In the genomic region with DNA sequence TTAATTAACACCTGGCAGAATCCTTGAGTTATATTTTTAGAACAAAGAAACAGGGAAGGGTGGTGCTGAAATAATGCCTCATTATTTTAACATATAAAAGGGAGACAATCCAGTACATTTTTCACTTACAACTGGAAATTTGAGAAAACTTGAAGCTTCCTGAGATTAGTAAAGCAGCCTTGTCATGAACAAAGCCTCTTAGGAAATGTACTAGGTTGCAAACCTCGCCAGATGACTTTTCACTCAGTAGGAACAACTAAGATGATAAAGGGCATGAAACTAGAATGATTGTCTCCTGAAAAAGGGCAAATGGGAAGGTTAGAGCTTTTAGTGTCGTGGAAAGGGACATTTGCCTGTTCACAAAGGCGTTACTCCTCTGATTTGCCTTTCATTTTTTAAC, we compare ENCODE assay signal across 11 cellular contexts.
DNase-seq lines count a peak whose midpoint lies in the region; ATAC-seq and TF ChIP-seq lines count a peak whose summit lies in the region.
"Had no signal": no experiment of that assay in that cellular context is flagged by ENCODE, and none has a peak within 500 bp of the region (broad histone marks: within the 10 kb centered on the region; RNA-seq: fewer than 3 reads in every experiment).

No MANE protein-coding gene starts in this region.

- peak overlapping the region; percentile 82 for H3K27ac ChIP-seq in SJSA1
- H3K27ac ChIP-seq: parathyroid adenoma had no signal

- DNase-seq in activated CD8-positive, alpha-beta memory T cell treated with anti-CD3 and anti-CD28 coated beads, Interleukin-2, amount 10 ng/mL, durations not matched to agents 7 days and 5 days: no peak
- no peak for DNase-seq in activated CD8-positive, alpha-beta memory T cell treated with anti-CD3 and anti-CD28 coated beads for 24 hours
- DNase-seq in SJSA1 (ENCODE audit: low read depth in 1 of 2, low spot score in 2 of 2) (no peak), fibroblast of the aortic adventitia (ENCODE audit: low read depth) (peak; percentile 14), amygdala (lab: John Stamatoyannopoulos, UW) (no peak), foreskin melanocyte (no peak), NCI-H774 (lab: John Stamatoyannopoulos, UW) (no peak)
- DNase-seq in stimulated activated effector memory CD8-positive, alpha-beta T cell treated with anti-CD3 and anti-CD28 coated beads, Interleukin-12 subunit alpha, Interleukin-12 subunit beta, amount 100 ng/mL, for 72 hours (ENCODE audit: low spot score in 2 of 2): no peak
- DNase-seq: activated gamma-delta T cell had no signal

- no peak overlapping the region for H3K4me3 ChIP-seq in SJSA1
- H3K4me3 ChIP-seq in fibroblast of the aortic adventitia (ENCODE audit: low read depth, low read length): no peak overlapping the region

- CTCF ChIA-PET in activated CD8-positive, alpha-beta memory T cell treated with anti-CD3 and anti-CD28 coated beads, Interleukin-2, amount 10 ng/mL, durations not matched to agents 7 days and 5 days (lab: Charles Lee): interaction anchor here (1.0 to 7.4 kb wide), 7 partner anchors 7 to 334 kb away, joined by 3 to 82 read pairs (median 4); no protein-coding TSS in a partner anchor

- H3K4me1 ChIP-seq in SJSA1 (replicated peaks): peaks cover 62% of the 10 kb centered on the region
- H3K4me1 ChIP-seq: parathyroid adenoma had no signal

- H3K4me3 Mint-ChIP-seq in activated CD8-positive, alpha-beta memory T cell treated with anti-CD3 and anti-CD28 coated beads, Interleukin-2, amount 10 ng/mL, durations not matched to agents 7 days and 5 days: no peak overlapping the region
- no peak overlapping the region for H3K4me3 Mint-ChIP-seq in stimulated activated effector memory CD8-positive, alpha-beta T cell treated with anti-CD3 and anti-CD28 coated beads, Interleukin-12 subunit alpha, Interleukin-12 subunit beta, amount 100 ng/mL, for 72 hours

- H3K9me3 ChIP-seq in SJSA1 (replicated peaks): no peaks in the 10 kb centered on the region

- peaks cover 83% of the 10 kb centered on the region for H3K4me1 Mint-ChIP-seq in activated CD8-positive, alpha-beta memory T cell treated with anti-CD3 and anti-CD28 coated beads, Interleukin-2, amount 10 ng/mL, durations not matched to agents 7 days and 5 days
- peaks cover 74% of the 10 kb centered on the region for H3K4me1 Mint-ChIP-seq in stimulated activated effector memory CD8-positive, alpha-beta T cell treated with anti-CD3 and anti-CD28 coated beads, Interleukin-12 subunit alpha, Interleukin-12 subunit beta, amount 100 ng/mL, for 72 hours

- no peaks in the 10 kb centered on the region for H3K27me3 ChIP-seq in SJSA1 (replicated peaks)

- H3K9me3 Mint-ChIP-seq in activated CD8-positive, alpha-beta memory T cell treated with anti-CD3 and anti-CD28 coated beads, Interleukin-2, amount 10 ng/mL, durations not matched to agents 7 days and 5 days (ENCODE audit: low read depth): peaks cover 6% of the 10 kb centered on the region
- H3K9me3 Mint-ChIP-seq in stimulated activated effector memory CD8-positive, alpha-beta T cell treated with anti-CD3 and anti-CD28 coated beads, Interleukin-12 subunit alpha, Interleukin-12 subunit beta, amount 100 ng/mL, for 72 hours: peaks cover 5% of the 10 kb centered on the region

- peak overlapping the region; percentile 82 for H3K27ac Mint-ChIP-seq in activated CD8-positive, alpha-beta memory T cell treated with anti-CD3 and anti-CD28 coated beads, Interleukin-2, amount 10 ng/mL, durations not matched to agents 7 days and 5 days
- H3K27ac Mint-ChIP-seq in stimulated activated effector memory CD8-positive, alpha-beta T cell treated with anti-CD3 and anti-CD28 coated beads, Interleukin-12 subunit alpha, Interleukin-12 subunit beta, amount 100 ng/mL, for 72 hours: peak overlapping the region; percentile 87

- no peaks in the 10 kb centered on the region for H3K36me3 ChIP-seq in SJSA1

- ATAC-seq in activated CD8-positive, alpha-beta memory T cell treated with anti-CD3 and anti-CD28 coated beads, Interleukin-2, amount 10 ng/mL, durations not matched to agents 7 days and 5 days: no peak
- ATAC-seq in stimulated activated effector memory CD8-positive, alpha-beta T cell treated with anti-CD3 and anti-CD28 coated beads, Interleukin-12 subunit alpha, Interleukin-12 subunit beta, amount 100 ng/mL, for 72 hours: no peak
- ATAC-seq: HepG2 had no signal

- no peaks in the 10 kb centered on the region for H3K27me3 Mint-ChIP-seq in activated CD8-positive, alpha-beta memory T cell treated with anti-CD3 and anti-CD28 coated beads, Interleukin-2, amount 10 ng/mL, durations not matched to agents 7 days and 5 days

- H3K36me3 Mint-ChIP-seq in activated CD8-positive, alpha-beta memory T cell treated with anti-CD3 and anti-CD28 coated beads, Interleukin-2, amount 10 ng/mL, durations not matched to agents 7 days and 5 days: peaks cover 43% of the 10 kb centered on the region
- H3K36me3 Mint-ChIP-seq in stimulated activated effector memory CD8-positive, alpha-beta T cell treated with anti-CD3 and anti-CD28 coated beads, Interleukin-12 subunit alpha, Interleukin-12 subunit beta, amount 100 ng/mL, for 72 hours: peaks cover 8% of the 10 kb centered on the region

- TF ChIP-seq CTCF in fibroblast of the aortic adventitia (IDR thresholded peaks at IDR 0.05; ENCODE audit: insufficient read depth, low read length): no peak
